8 cellular contexts compared by ENCODE assay signal in genomic region chr1:209768354-209768774, GRCh38. TPM values are rescaled to one million over a fixed set of nuclear protein-coding genes. Genes with fewer than 3 reads are reported as not detected.
DNase-seq lines count a peak whose midpoint lies in the region; ATAC-seq and TF ChIP-seq lines count a peak whose summit lies in the region.

No MANE protein-coding gene starts in this region.

- no peak overlapping the region for H2AFZ ChIP-seq in PC-9

- ATAC-seq in GM19455 (IDR thresholded peaks at IDR 0.05; ENCODE audit: unreplicated experiment) (peak; percentile 87), HG03565 (IDR thresholded peaks at IDR 0.05; ENCODE audit: unreplicated experiment) (peak; percentile 84), lower lobe of right lung (peak; percentile 63 to 66)
- ATAC-seq in stimulated activated naive CD8-positive, alpha-beta T cell treated with anti-CD3 and anti-CD28 coated beads, Interleukin-15, Interleukin-2, amounts not matched to agents 100 U/mL and 50 U/mL, for 24 hours, result peak; percentile 85

- TF ChIP-seq CTCF in AG04450 (IDR thresholded peaks at IDR 0.05; ENCODE audit: low read depth, low read length) (no peak), lower lobe of right lung (IDR thresholded peaks at IDR 0.05) (no peak), PC-9 (conservative IDR thresholded peaks at IDR 0.05) (no peak)

- H3K4me2 ChIP-seq in PC-9, result no peak overlapping the region

- CTCF ChIA-PET in AG04450 (lab: Charles Lee), result interaction anchor here (1.6 to 2.2 kb wide), 2 partner anchors 16 to 55 kb away, joined by 4 to 7 read pairs; no protein-coding TSS in a partner anchor
- CTCF ChIA-PET in PC-9 (lab: Charles Lee), result no interaction called here

- H3K9me3 ChIP-seq in AG04450 (ENCODE audit: control insufficient read depth, insufficient read depth, low read length), result no peaks in the 10 kb centered on the region
- no peaks in the 10 kb centered on the region for H3K9me3 ChIP-seq in lower lobe of right lung
- H3K9me3 ChIP-seq in PC-9 (ENCODE audit: insufficient read depth, low read depth), result no peaks in the 10 kb centered on the region

- DNase-seq in AG04450 (ENCODE audit: low read depth, low spot score) (no peak), lower lobe of right lung (no peak), ecto neural progenitor cell (ENCODE audit: low spot score) (no peak), PC-9 (no peak)
- peak; percentile 75 for DNase-seq in activated CD8-positive, alpha-beta memory T cell treated with anti-CD3 and anti-CD28 coated beads, Interleukin-2, amount 50 U/mL, for 4 hours
- peak; percentile 81 for DNase-seq in stimulated activated naive CD8-positive, alpha-beta T cell treated with anti-CD3 and anti-CD28 coated beads, Interleukin-15, Interleukin-2, amounts not matched to agents 100 U/mL and 50 U/mL, for 24 hours

- H3K27ac ChIP-seq in AG04450 (ENCODE audit: low read depth, low read length) (peak overlapping the region; percentile 94), lower lobe of right lung (peak overlapping the region; percentile 50), PC-9 (no peak overlapping the region)

- intact Hi-C loops in lower lobe of right lung (cut with DNase I), result no loop called here
- intact Hi-C loops in PC-9 (cut with micrococcal nuclease; ENCODE audit: unreplicated experiment), result no loop called here

- H3K27me3 ChIP-seq in AG04450 (ENCODE audit: control insufficient read depth, insufficient read depth, low read length) (no peaks in the 10 kb centered on the region), lower lobe of right lung (ENCODE audit: low read depth) (no peaks in the 10 kb centered on the region), PC-9 (ENCODE audit: insufficient read depth, low read depth) (no peaks in the 10 kb centered on the region)

- no TSS peak for BruUV-seq in PC-9 (replicated peaks; lab: Mats Ljungman, UMichigan)

- H4K20me1 ChIP-seq in PC-9 (ENCODE audit: insufficient read depth), result no peaks in the 10 kb centered on the region

- H3K79me2 ChIP-seq in PC-9 (ENCODE audit: low read depth), result no peaks in the 10 kb centered on the region

- H3K4me1 ChIP-seq in lower lobe of right lung (peaks cover 30% of the 10 kb centered on the region), PC-9 (replicated peaks; ENCODE audit: insufficient read depth) (no peaks in the 10 kb centered on the region)

- H3K4me3 ChIP-seq in AG04450 (ENCODE audit: low read depth, low read length), result no peak overlapping the region
- H3K4me3 ChIP-seq in lower lobe of right lung, result peak overlapping the region; percentile 44
- H3K4me3 ChIP-seq in PC-9, result no peak overlapping the region

- H3K36me3 ChIP-seq in lower lobe of right lung, result no peaks in the 10 kb centered on the region
- H3K36me3 ChIP-seq in PC-9 (ENCODE audit: low read depth), result no peaks in the 10 kb centered on the region

- no peaks in the 10 kb centered on the region for H3K9me2 ChIP-seq in PC-9 (ENCODE audit: insufficient read depth)

- POLR2A ChIA-PET in AG04450 (lab: Yijun Ruan, JAX), result interaction anchor here (2.1 kb wide), 1 partner anchor 16 kb away, joined by 10 read pairs; the partner anchor contains the start of gene C1orf74
- POLR2A ChIA-PET in PC-9 (lab: Charles Lee; ENCODE audit: unreplicated experiment), result no interaction called here

- peaks cover 3% of the 10 kb centered on the region; the same call in 1 of the 2 replicates for H3F3A ChIP-seq in PC-9 (ENCODE audit: insufficient read depth, low read depth)

RNA-seq across cellular contexts. Expression of gene TRAF3IP3, which starts 12.5 kb away (rescaled TPM):
- 0.06 and 0.10 TPM in 2 replicates for polyA plus RNA-seq in AG04450 (2011; rRNA removed)
- not detected in 2 replicates for polyA minus RNA-seq in AG04450 (2011; rRNA and poly(A)+ RNA removed)
- total RNA-seq in lower lobe of right lung, result 12.4 TPM
- total RNA-seq in PC-9 (2021), result not detected in 2 replicates

RNA-seq across cellular contexts. Expression of gene C1orf74, which starts 16.0 kb away (rescaled TPM):
- 1.8 and 2.2 TPM in 2 replicates for polyA plus RNA-seq in AG04450 (2011; rRNA removed)
- polyA minus RNA-seq in AG04450 (2011; rRNA and poly(A)+ RNA removed), result 3.4 and 4.0 TPM in 2 replicates
- total RNA-seq in lower lobe of right lung, result 1.6 TPM
- total RNA-seq in PC-9 (2021), result 4.1 and 5.0 TPM in 2 replicates

RNA-seq across cellular contexts. Expression of gene IRF6, which starts 37.6 kb away (rescaled TPM):
- polyA plus RNA-seq in AG04450 (2011; rRNA removed), result 0.67 and 1.0 TPM in 2 replicates
- polyA minus RNA-seq in AG04450 (2011; rRNA and poly(A)+ RNA removed), result 1.6 and 2.1 TPM in 2 replicates
- total RNA-seq in lower lobe of right lung (18.2 TPM), PC-9 (2021) (46.5 and 50.9 TPM in 2 replicates)

RNA-seq across cellular contexts. Expression of gene UTP25, which starts 59.4 kb away (rescaled TPM):
- polyA plus RNA-seq in AG04450 (2011; rRNA removed), result 7.5 and 8.6 TPM in 2 replicates
- 9.4 and 10.8 TPM in 2 replicates for polyA minus RNA-seq in AG04450 (2011; rRNA and poly(A)+ RNA removed)
- total RNA-seq in lower lobe of right lung, result 6.2 TPM
- 8.2 and 9.3 TPM in 2 replicates for total RNA-seq in PC-9 (2021)

Comparison
In these comparisons a context has a peak if more than half of its experiments do, and no peak if none do; other contexts are left out.
1. DNase-seq: peak in activated CD8-positive, alpha-beta memory T cell treated with anti-CD3 and anti-CD28 coated beads, Interleukin-2, amount 50 U/mL, for 4 hours (single experiment) and stimulated activated naive CD8-positive, alpha-beta T cell treated with anti-CD3 and anti-CD28 coated beads, Interleukin-15, Interleukin-2, amounts not matched to agents 100 U/mL and 50 U/mL, for 24 hours (single experiment); none in AG04450 (single experiment), lower lobe of right lung (single experiment), ecto neural progenitor cell (single experiment) and PC-9 (0 of 2).
2. RNA of gene TRAF3IP3, which starts 12.5 kb away (total RNA-seq): 12.4 TPM in lower lobe of right lung (single experiment); not detected in PC-9; every median in the first group is over 10 times any median in the second.
3. Peak in every context shown above with its lines, with median percentiles within 50 percentile points of each other: ATAC-seq.